Comparison of ENCODE assay signal across 8 cellular contexts in genomic region chr2:26745609-26746327, GRCh38. TPM values are rescaled to one million over a fixed set of nuclear protein-coding genes. Genes with fewer than 3 reads are reported as not detected.
A peak's percentile ranks its signal among the peaks of the same experiment; 100 is the strongest.
DNase-seq lines count a peak whose midpoint lies in the region; ATAC-seq and TF ChIP-seq lines count a peak whose summit lies in the region.

No MANE protein-coding gene starts in this region.

- H3K36me3 ChIP-seq in H7 (replicated peaks; ENCODE audit: control insufficient read depth, insufficient read depth, low read length) = no peaks in the 10 kb centered on the region

- ATAC-seq in activated CD4-positive, CD25-positive, alpha-beta regulatory T cell treated with anti-CD3 and anti-CD28 coated beads, Interleukin-2, amount 50 U/mL, for 24 hours = peak; percentile 70 to 73
- no peak for ATAC-seq in GM21526 (IDR thresholded peaks at IDR 0.05; ENCODE audit: low FRiP score, unreplicated experiment)

- H3K27me3 ChIP-seq in H7 (ENCODE audit: control insufficient read depth, insufficient read depth, low read length) = no peaks in the 10 kb centered on the region

- peak; percentile 92 for TF ChIP-seq CTCF in C4-2B (conservative IDR thresholded peaks at IDR 0.05)

- H3K4me3 ChIP-seq in H7 (ENCODE audit: insufficient read depth, low read depth, low read length) = no peak overlapping the region

- no peak overlapping the region for H3K27ac ChIP-seq in C4-2B

- DNase-seq in H7 (peak; percentile 85), NCI-H2196 (lab: John Stamatoyannopoulos, UW; ENCODE audit: unreplicated experiment) (peak; percentile 85), kidney tubule cell (ENCODE audit: low spot score) (peak; percentile 76)
- peak; percentile 48 for DNase-seq in central memory CD4-positive, alpha-beta T cell
- DNase-seq in stimulated activated CD4-positive, alpha-beta T cell treated with anti-CD3 and anti-CD28 coated beads, Interleukin-2, amount 100 ng/mL, for 4 hours (ENCODE audit: low read depth) = peak; percentile 60

RNA-seq across cellular contexts. Expression of gene SLC35F6, which starts 18.3 kb away (rescaled TPM):
- 10.7 and 15.4 TPM in 2 replicates for total RNA-seq in H7 (2014; rRNA removed; shearing (Covaris generic))

RNA-seq across cellular contexts. Expression of gene CENPA, which starts 40.1 kb away (rescaled TPM):
- total RNA-seq in H7 (2014; rRNA removed; shearing (Covaris generic)) = 34.0 and 38.2 TPM in 2 replicates

RNA-seq across cellular contexts. Expression of gene KCNK3, which starts 53.2 kb away (rescaled TPM):
- 0.11 and 0.48 TPM in 2 replicates for total RNA-seq in H7 (2014; rRNA removed; shearing (Covaris generic))
